Comparison of ENCODE assay signal across 2 cellular contexts in genomic region chr12:52125499-52125900, GRCh38.
TF ChIP-seq lines count a peak whose summit lies in the region.

No MANE protein-coding gene starts in this region.

TF ChIP-seq in SK-N-SH, 30 proteins besides CTCF, POLR2A, EP300 and RAD21 (continued from another document):
- no peak for TF ChIP-seq PBX3 (IDR thresholded peaks at IDR 0.05)
- TF ChIP-seq, protein P1, sequence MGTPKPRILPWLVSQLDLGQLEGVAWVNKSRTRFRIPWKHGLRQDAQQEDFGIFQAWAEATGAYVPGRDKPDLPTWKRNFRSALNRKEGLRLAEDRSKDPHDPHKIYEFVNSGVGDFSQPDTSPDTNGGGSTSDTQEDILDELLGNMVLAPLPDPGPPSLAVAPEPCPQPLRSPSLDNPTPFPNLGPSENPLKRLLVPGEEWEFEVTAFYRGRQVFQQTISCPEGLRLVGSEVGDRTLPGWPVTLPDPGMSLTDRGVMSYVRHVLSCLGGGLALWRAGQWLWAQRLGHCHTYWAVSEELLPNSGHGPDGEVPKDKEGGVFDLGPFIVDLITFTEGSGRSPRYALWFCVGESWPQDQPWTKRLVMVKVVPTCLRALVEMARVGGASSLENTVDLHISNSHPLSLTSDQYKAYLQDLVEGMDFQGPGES (IDR thresholded peaks at IDR 0.05; ENCODE audit: low read depth, low read length) = no peak
- TF ChIP-seq SIN3A (IDR thresholded peaks at IDR 0.05; ENCODE audit: borderline replicate concordance, low read depth, low read length) = no peak
- TF ChIP-seq, protein P2, sequence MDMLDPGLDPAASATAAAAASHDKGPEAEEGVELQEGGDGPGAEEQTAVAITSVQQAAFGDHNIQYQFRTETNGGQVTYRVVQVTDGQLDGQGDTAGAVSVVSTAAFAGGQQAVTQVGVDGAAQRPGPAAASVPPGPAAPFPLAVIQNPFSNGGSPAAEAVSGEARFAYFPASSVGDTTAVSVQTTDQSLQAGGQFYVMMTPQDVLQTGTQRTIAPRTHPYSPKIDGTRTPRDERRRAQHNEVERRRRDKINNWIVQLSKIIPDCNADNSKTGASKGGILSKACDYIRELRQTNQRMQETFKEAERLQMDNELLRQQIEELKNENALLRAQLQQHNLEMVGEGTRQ (IDR thresholded peaks at IDR 0.05; ENCODE audit: borderline replicate concordance, low read depth, low read length) = no peak
- TF ChIP-seq POLR2AphosphoS5 (IDR thresholded peaks at IDR 0.05; ENCODE audit: low read depth, low read length) = no peak
- no peak for TF ChIP-seq NFIC (IDR thresholded peaks at IDR 0.05; ENCODE audit: borderline replicate concordance)
- TF ChIP-seq TCF12 (IDR thresholded peaks at IDR 0.05) = no peak
- TF ChIP-seq TEAD4 (IDR thresholded peaks at IDR 0.05; ENCODE audit: borderline replicate concordance, insufficient read depth) = no peak
- no peak for TF ChIP-seq EZH2phosphoT487 (IDR thresholded peaks at IDR 0.05; ENCODE audit: borderline replicate concordance, low read depth)
TF ChIP-seq in SK-N-SH: peak in this region for 0.

TF ChIP-seq in SK-N-SH treated with all-trans-retinoic acid at 6 μM for 48 hours, 23 proteins besides CTCF, POLR2A, EP300 and RAD21 (continued from another document):
- TF ChIP-seq, protein P3, sequence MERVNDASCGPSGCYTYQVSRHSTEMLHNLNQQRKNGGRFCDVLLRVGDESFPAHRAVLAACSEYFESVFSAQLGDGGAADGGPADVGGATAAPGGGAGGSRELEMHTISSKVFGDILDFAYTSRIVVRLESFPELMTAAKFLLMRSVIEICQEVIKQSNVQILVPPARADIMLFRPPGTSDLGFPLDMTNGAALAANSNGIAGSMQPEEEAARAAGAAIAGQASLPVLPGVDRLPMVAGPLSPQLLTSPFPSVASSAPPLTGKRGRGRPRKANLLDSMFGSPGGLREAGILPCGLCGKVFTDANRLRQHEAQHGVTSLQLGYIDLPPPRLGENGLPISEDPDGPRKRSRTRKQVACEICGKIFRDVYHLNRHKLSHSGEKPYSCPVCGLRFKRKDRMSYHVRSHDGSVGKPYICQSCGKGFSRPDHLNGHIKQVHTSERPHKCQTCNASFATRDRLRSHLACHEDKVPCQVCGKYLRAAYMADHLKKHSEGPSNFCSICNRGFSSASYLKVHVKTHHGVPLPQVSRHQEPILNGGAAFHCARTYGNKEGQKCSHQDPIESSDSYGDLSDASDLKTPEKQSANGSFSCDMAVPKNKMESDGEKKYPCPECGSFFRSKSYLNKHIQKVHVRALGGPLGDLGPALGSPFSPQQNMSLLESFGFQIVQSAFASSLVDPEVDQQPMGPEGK (CRISPR knock-in tag; IDR thresholded peaks at IDR 0.05; ENCODE audit: borderline replicate concordance) = no peak
- no peak for TF ChIP-seq ZC3H10 (CRISPR knock-in tag; IDR thresholded peaks at IDR 0.05)
- TF ChIP-seq TOX (CRISPR knock-in tag; IDR thresholded peaks at IDR 0.05; ENCODE audit: borderline replicate concordance) = no peak
- TF ChIP-seq ARNTL (CRISPR knock-in tag; IDR thresholded peaks at IDR 0.05; ENCODE audit: borderline replicate concordance, low read depth) = no peak
- no peak for TF ChIP-seq ZNF70 (CRISPR knock-in tag; IDR thresholded peaks at IDR 0.05)
- TF ChIP-seq SNAI2 (CRISPR knock-in tag; IDR thresholded peaks at IDR 0.05) = no peak
